In the genomic region with DNA sequence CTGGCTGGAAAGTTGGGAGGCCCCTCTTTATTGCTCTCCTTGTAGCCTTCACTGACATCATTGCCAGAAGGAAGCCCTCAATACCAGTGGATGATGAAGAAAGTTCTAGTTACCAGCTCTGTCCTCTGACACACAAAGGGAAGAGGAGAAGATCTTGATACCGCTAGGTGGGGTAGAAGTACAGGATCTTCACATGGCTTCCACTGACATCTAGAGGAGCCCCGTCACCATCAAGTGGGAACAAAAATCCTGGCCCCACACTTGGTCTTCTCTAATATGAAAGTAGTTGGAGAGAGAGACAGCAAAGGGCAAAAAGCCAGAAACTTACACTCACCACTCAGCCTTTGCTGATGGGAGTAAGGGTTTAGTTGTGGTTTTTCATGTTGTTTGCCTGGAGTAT, we compare ENCODE assay signal across 1 cellular context.
TF ChIP-seq lines count a peak whose summit lies in the region.

No MANE protein-coding gene starts in this region.

TF ChIP-seq in GM12878, 131 proteins besides CTCF, POLR2A, EP300 and RAD21 (continued from another document):
- TF ChIP-seq PBX3 (IDR thresholded peaks at IDR 0.05; ENCODE audit: insufficient replicate concordance, low read depth, low read length) (no peak), LARP7 (IDR thresholded peaks at IDR 0.05) (no peak)
